Comparison of ENCODE assay signal across 22 cellular contexts in genomic region chr6:41605649-41606048, GRCh38. TPM values are rescaled to one million over a fixed set of nuclear protein-coding genes. Genes with fewer than 3 reads are reported as not detected.
DNase-seq lines count a peak whose midpoint lies in the region; ATAC-seq, FAIRE-seq and TF ChIP-seq lines count a peak whose summit lies in the region.
"Had no signal": no experiment of that assay in that cellular context is flagged by ENCODE, and none has a peak within 500 bp of the region (broad histone marks: within the 10 kb centered on the region; RNA-seq: fewer than 3 reads in every experiment).

No MANE protein-coding gene starts in this region.

- H3K27me3 Mint-ChIP-seq in neural crest cell (ENCODE audit: low read depth) (peaks cover 10% of the 10 kb centered on the region), endodermal cell (ENCODE audit: insufficient read depth) (no peaks in the 10 kb centered on the region)

- intact Hi-C loops in heart left ventricle (cut with DNase I): loop anchor here in 4 of 10 donors (10.0 kb wide), 2 partner anchors 169 to 439 kb away; partner anchors contain the start of gene FRS3 (in 3 of the 4)

- H3K79me2 ChIP-seq in H1 (ENCODE audit: control insufficient read depth in 1 of 2, insufficient read depth in 2 of 2, low read length in 2 of 2): no peaks in the 10 kb centered on the region

- CTCF ChIA-PET in H1 (lab: Charles Lee; ENCODE audit: partially characterized antibody): interaction anchor here (0.7 to 18.9 kb wide), 14 partner anchors 11 to 342 kb away, joined by 3 to 299 read pairs (median 5); no protein-coding TSS in a partner anchor

- peak overlapping the region; percentile 86; the same call in 1 of the 2 replicates for H2AK5ac ChIP-seq in H1 (ENCODE audit: low read depth, low read length)

- H3K4ac ChIP-seq in H1 (replicated peaks; ENCODE audit: insufficient read length, low read depth, low read length): no peak overlapping the region

- TF ChIP-seq CTCF in H1 (IDR thresholded peaks at IDR 0.05; ENCODE audit: control extremely low read depth in 1 of 3, insufficient read depth in 1 of 3, low read depth in 1 of 3, low read length in 3 of 3): no peak
- no peak for TF ChIP-seq CTCF in neural crest cell (conservative IDR thresholded peaks at IDR 0.05)
- no peak for TF ChIP-seq CTCF in endodermal cell (conservative IDR thresholded peaks at IDR 0.05)
- no peak for TF ChIP-seq CTCF in heart left ventricle (IDR thresholded peaks at IDR 0.05)

- no peaks in the 10 kb centered on the region for H3K79me1 ChIP-seq in H1 (ENCODE audit: low read depth, low read length)

- H3K23ac ChIP-seq in H1 (ENCODE audit: insufficient read length): no peak overlapping the region

- H3K9me3 ChIP-seq in H1 (ENCODE audit: insufficient read depth in 2 of 2, low read depth in 1 of 2, low read length in 1 of 2) (no peaks in the 10 kb centered on the region), endodermal cell (ENCODE audit: control insufficient read depth, low read length) (no peaks in the 10 kb centered on the region), heart left ventricle (no peaks in the 10 kb centered on the region)
- H3K9me3 ChIP-seq: BE2C, HAP-1, SJSA1 had no signal

- WGBS in H1 (ENCODE audit: extremely low coverage in 1 of 2, insufficient coverage in 1 of 2, insufficient read length in 1 of 2, insufficient replicate concordance in 2 of 2, low coverage in 1 of 2, low lambda C conversion rate in 2 of 2, missing lambda C conversion rate in 1 of 2), 2 experiments: 86% methylated on average over 3 of the region's 3 CpGs; no CpG with 5 or more reads in 1 of the 2 experiments
- 89 to 100% methylated on average over 3 of the region's 3 CpGs for WGBS in endodermal cell (ENCODE audit: insufficient coverage in 1 of 2, insufficient read length in 1 of 2), 2 experiments
- WGBS in heart left ventricle, 4 donors: 85 to 97% (median 88%) methylated on average over 3 of the region's 3 CpGs

- H3K4me1 Mint-ChIP-seq in neural crest cell: peaks cover 23% of the 10 kb centered on the region
- peaks cover 8% of the 10 kb centered on the region for H3K4me1 Mint-ChIP-seq in endodermal cell

- DNase-seq in HT-29 (ENCODE audit: low spot score): peak; percentile 26
- DNase-seq in NCI-H69 (lab: John Stamatoyannopoulos, UW): peak; percentile 69
- no peak for DNase-seq in H1 (ENCODE audit: low read depth in 1 of 2, low spot score in 2 of 2)
- DNase-seq in neural crest cell (ENCODE audit: low read depth, low spot score): no peak
- no peak for DNase-seq in endodermal cell
- no peak for DNase-seq in heart left ventricle
- DNase-seq: BE2C, COR-L47, GM23248, IMR-90, NCI-H1105 treated with DMSO at 0.1 percent for 48 hours, NCI-H1694, NCI-H2081, NCI-H446 treated with DMSO at 0.1 percent for 48 hours, NCI-H526 treated with DMSO at 0.1 percent for 48 hours, PC-9 had no signal

- H2BK20ac ChIP-seq in H1 (ENCODE audit: low read length): no peak overlapping the region

- H3K18ac ChIP-seq in H1 (ENCODE audit: extremely low read depth, low read length): no peak overlapping the region

- no peak overlapping the region for H3K14ac ChIP-seq in H1 (ENCODE audit: insufficient read length)

- no peak overlapping the region; a peak in 1 of 7 replicates for H3K9ac ChIP-seq in H1 (replicated peaks in 1 of 4; ENCODE audit: extremely low read depth in 1 of 4, low read depth in 3 of 4, low read length in 3 of 4)
- H3K9ac ChIP-seq in endodermal cell (ENCODE audit: extremely low read depth, low read length, poor library complexity, severe bottlenecking): no peak overlapping the region
- H3K9ac ChIP-seq: GM23248, KMS-11 had no signal

- TF ChIP-seq EP300 in H1 (IDR thresholded peaks at IDR 0.05; ENCODE audit: borderline replicate concordance in 1 of 2, low read depth in 2 of 2, low read length in 2 of 2): no peak

- no peak overlapping the region for H4K8ac ChIP-seq in H1 (ENCODE audit: extremely low read depth, insufficient read depth, low read length)

- no peak overlapping the region for H2BK5ac ChIP-seq in H1 (ENCODE audit: low read depth, low read length)

- no peak for TF ChIP-seq POLR2A in H1 (IDR thresholded peaks at IDR 0.05; ENCODE audit: control extremely low read depth in 1 of 2, low read depth in 2 of 2, low read length in 2 of 2)
- no peak for TF ChIP-seq POLR2A in heart left ventricle (IDR thresholded peaks at IDR 0.05)

- peak overlapping the region; percentile 13 for H3K4me3 Mint-ChIP-seq in neural crest cell
- H3K4me3 Mint-ChIP-seq in endodermal cell: no peak overlapping the region

- H3K27me3 ChIP-seq in H1 (replicated peaks in 1 of 4; ENCODE audit: control insufficient read depth in 3 of 4, extremely low read depth in 1 of 4, insufficient read depth in 3 of 4, low read length in 3 of 4): no peaks in the 10 kb centered on the region
- no peaks in the 10 kb centered on the region for H3K27me3 ChIP-seq in endodermal cell (ENCODE audit: control insufficient read depth, insufficient read depth, low read length, poor library complexity, severe bottlenecking)
- H3K27me3 ChIP-seq in heart left ventricle: no peaks in the 10 kb centered on the region
- H3K27me3 ChIP-seq: BE2C, SJSA1 had no signal

- H3K4me3 ChIP-seq in H1 (ENCODE audit: extremely low read depth in 1 of 4, insufficient read depth in 2 of 4, low read depth in 3 of 4, low read length in 4 of 4) (no peak overlapping the region), endodermal cell (ENCODE audit: low read length) (no peak overlapping the region), heart left ventricle (no peak overlapping the region)
- H3K4me3 ChIP-seq: GM23248, HAP-1, PC-9, SJSA1 had no signal

- no peak overlapping the region for H3K4me2 ChIP-seq in H1 (ENCODE audit: insufficient read depth in 1 of 2, low read depth in 2 of 2, low read length in 2 of 2)
- H3K4me2 ChIP-seq: KMS-11, PC-9 had no signal

- no peaks in the 10 kb centered on the region for H3K9me3 Mint-ChIP-seq in neural crest cell
- H3K9me3 Mint-ChIP-seq in endodermal cell: no peaks in the 10 kb centered on the region

- POLR2A ChIA-PET in H1 (lab: Charles Lee; ENCODE audit: partially characterized antibody): interaction anchor here (0.7 to 1.0 kb wide), 2 partner anchors 16 to 51 kb away, joined by 3 read pairs; no protein-coding TSS in a partner anchor

- H3K27ac ChIP-seq in H1 (ENCODE audit: low read depth, low read length) (no peak overlapping the region), endodermal cell (ENCODE audit: low read depth, low read length) (no peak overlapping the region), heart left ventricle (no peak overlapping the region)
- H3K27ac ChIP-seq: GM23248, KMS-11, PC-9, SJSA1 had no signal

- H3K36me3 ChIP-seq in H1 (ENCODE audit: control insufficient read depth in 2 of 4, insufficient read depth in 4 of 4, low read length in 3 of 4): no peaks in the 10 kb centered on the region
- H3K36me3 ChIP-seq in endodermal cell (ENCODE audit: control insufficient read depth, insufficient read depth, low read length): no peaks in the 10 kb centered on the region
- no peaks in the 10 kb centered on the region for H3K36me3 ChIP-seq in heart left ventricle
- H3K36me3 ChIP-seq: BE2C, HAP-1, SJSA1 had no signal

- H3K36me3 Mint-ChIP-seq in neural crest cell (ENCODE audit: low read depth) (no peaks in the 10 kb centered on the region), endodermal cell (ENCODE audit: low read depth) (peaks cover 3% of the 10 kb centered on the region)

- H2BK15ac ChIP-seq in H1 (ENCODE audit: low read length): no peak overlapping the region

- H4K91ac ChIP-seq in H1 (replicated peaks; ENCODE audit: insufficient read length, low read length): no peak overlapping the region

- no peaks in the 10 kb centered on the region for H4K20me1 ChIP-seq in H1 (replicated peaks in 1 of 2; ENCODE audit: control insufficient read depth in 1 of 2, insufficient read depth in 2 of 2, low read length in 2 of 2)

- FAIRE-seq in H1 (lab: Jason Lieb, UNC): no peak
- FAIRE-seq: GM12891 had no signal

- no peak overlapping the region for H2BK120ac ChIP-seq in H1 (replicated peaks; ENCODE audit: low read depth, low read length)

- no peak overlapping the region for H2AFZ ChIP-seq in H1 (ENCODE audit: low read length)
- H2AFZ ChIP-seq: GM23248, PC-9 had no signal

- TF ChIP-seq RAD21 in H1 (IDR thresholded peaks at IDR 0.05 in 1 of 2, conservative IDR thresholded peaks at IDR 0.05 in 1 of 2; ENCODE audit: low read depth in 2 of 2, low read length in 2 of 2): no peak

- peaks cover 0 to 9% (median 3%) of the 10 kb centered on the region in 4 experiments; a peak in 4 of 7 replicates for H3K4me1 ChIP-seq in H1 (replicated peaks in 1 of 4; ENCODE audit: control insufficient read depth in 3 of 4, insufficient read depth in 4 of 4, low read length in 3 of 4)
- peaks cover 4% of the 10 kb centered on the region for H3K4me1 ChIP-seq in endodermal cell (ENCODE audit: control insufficient read depth, insufficient read depth, low read length)
- peaks cover 0 to 11% (median 3%) of the 10 kb centered on the region in 12 donors for H3K4me1 ChIP-seq in heart left ventricle
- H3K4me1 ChIP-seq: BE2C had no signal

- no peak overlapping the region for H4K5ac ChIP-seq in H1 (ENCODE audit: insufficient read length, low read depth, low read length)

- H3K27ac Mint-ChIP-seq in neural crest cell (ENCODE audit: unreplicated experiment): no peak overlapping the region
- no peak overlapping the region for H3K27ac Mint-ChIP-seq in endodermal cell

- no peak for ATAC-seq in HG02852 (IDR thresholded peaks at IDR 0.05; ENCODE audit: unreplicated experiment)
- ATAC-seq in heart left ventricle: no peak

- no peak overlapping the region for H2BK12ac ChIP-seq in H1 (ENCODE audit: low read depth, low read length)

- H3K23me2 ChIP-seq in H1 (ENCODE audit: low read depth, low read length): no peaks in the 10 kb centered on the region

- no peak overlapping the region for H3K56ac ChIP-seq in H1 (replicated peaks; ENCODE audit: insufficient read length, low read depth, low read length)

RNA-seq across cellular contexts. Expression of gene MDFI, which starts 32.6 kb away (rescaled TPM):
- total RNA-seq in HT-29 (2014; rRNA removed; shearing (Covaris generic)): 0.36 and 1.5 TPM in 2 replicates
- total RNA-seq in H1 (2021; fragmentation: NEBNext Ultra II Directional; extraction: Animal tissue kit (Norgen Biotek cat#: 25700)): 38.5 and 41.0 TPM in 2 replicates
- polyA plus RNA-seq in H1 (2011; rRNA removed): 65.6 and 78.9 TPM in 2 replicates
- polyA plus RNA-seq in H1 (2011; cell fraction: cytosol; rRNA removed): 73.5 TPM
- 60.0 TPM for polyA plus RNA-seq in H1 (2011; cell fraction: nucleus; rRNA removed)
- polyA plus RNA-seq in H1 (2012, experiment 1 of 2): 21.8 to 38.0 TPM (median 35.1 TPM) in 4 replicates
- 41.2 TPM for polyA plus RNA-seq in H1 (2012, experiment 2 of 2)
- polyA plus RNA-seq in H1 (2013, experiment 1 of 2): 36.9 TPM
- 40.4 TPM for polyA plus RNA-seq in H1 (2013, experiment 2 of 2)
- 10.9 and 15.4 TPM in 2 replicates for polyA minus RNA-seq in H1 (2011; rRNA and poly(A)+ RNA removed)
- 22.2 TPM for polyA minus RNA-seq in H1 (2011; cell fraction: cytosol; rRNA and poly(A)+ RNA removed)
- 12.8 TPM for polyA minus RNA-seq in H1 (2011; cell fraction: nucleus; rRNA and poly(A)+ RNA removed)
- 64.2 and 65.8 TPM in 2 replicates for total RNA-seq in neural crest cell
- 10 to 100 TPM; 52.7 to 80.0 TPM for total RNA-seq in endodermal cell
- polyA plus RNA-seq in endodermal cell (2013, experiment 1 of 2): 76.9 TPM
- 84.7 TPM for polyA plus RNA-seq in endodermal cell (2013, experiment 2 of 2)
- total RNA-seq in heart left ventricle: 1 to 10 TPM in 6 of 9 donors, under 1 TPM in 3; 0.35 to 9.3 (median 2.2) TPM
- 1 to 10 TPM in 1 of 2 donors, under 1 TPM in 1; 0.76 to 2.9 TPM for polyA plus RNA-seq in heart left ventricle
- total RNA-seq: G401, GM23248, SJSA1 had no signal
- polyA plus RNA-seq: GM23248 had no signal

RNA-seq across cellular contexts. Expression of gene FOXP4, which starts 59.5 kb away (rescaled TPM):
- 17.2 and 18.4 TPM in 2 replicates for total RNA-seq in HT-29 (2014; rRNA removed; shearing (Covaris generic))
- 13.3 and 14.7 TPM in 2 replicates for total RNA-seq in H1 (2021; fragmentation: NEBNext Ultra II Directional; extraction: Animal tissue kit (Norgen Biotek cat#: 25700))
- polyA plus RNA-seq in H1 (2011; rRNA removed): 4.8 and 6.7 TPM in 2 replicates
- polyA plus RNA-seq in H1 (2011; cell fraction: cytosol; rRNA removed): 2.2 TPM
- polyA plus RNA-seq in H1 (2011; cell fraction: nucleus; rRNA removed): 8.8 TPM
- polyA plus RNA-seq in H1 (2012, experiment 1 of 2): 9.6 to 20.8 TPM (median 19.1 TPM) in 4 replicates
- 13.4 TPM for polyA plus RNA-seq in H1 (2012, experiment 2 of 2)
- 5.1 TPM for polyA plus RNA-seq in H1 (2013, experiment 1 of 2)
- 5.1 TPM for polyA plus RNA-seq in H1 (2013, experiment 2 of 2)
- polyA minus RNA-seq in H1 (2011; rRNA and poly(A)+ RNA removed): 2.0 and 2.4 TPM in 2 replicates
- polyA minus RNA-seq in H1 (2011; cell fraction: cytosol; rRNA and poly(A)+ RNA removed): 9.3 TPM
- polyA minus RNA-seq in H1 (2011; cell fraction: nucleus; rRNA and poly(A)+ RNA removed): 5.1 TPM
- 57.9 and 62.4 TPM in 2 replicates for total RNA-seq in neural crest cell
- total RNA-seq in endodermal cell: 10 to 100 TPM; 44.4 to 47.7 TPM
- 54.1 TPM for polyA plus RNA-seq in endodermal cell (2013, experiment 1 of 2)
- 47.0 TPM for polyA plus RNA-seq in endodermal cell (2013, experiment 2 of 2)
- total RNA-seq in heart left ventricle: 10 to 100 TPM; 11.3 to 22.5 (median 16.0) TPM
- 10 to 100 TPM; 10.9 to 17.9 TPM for polyA plus RNA-seq in heart left ventricle

Comparison
In these comparisons a context has a peak if more than half of its experiments do, and no peak if none do; other contexts are left out.
1. DNase-seq: peak in HT-29 (single experiment) and NCI-H69 (single experiment); none in H1 (0 of 2), neural crest cell (single experiment), endodermal cell (single experiment) and heart left ventricle (0 of 5).